Comparison of ENCODE assay signal across 14 cellular contexts in genomic region chr3:13137808-13138565, GRCh38.
"Had no signal": no experiment of that assay in that cellular context is flagged by ENCODE, and none has a peak within 500 bp of the region (broad histone marks: within the 10 kb centered on the region; RNA-seq: fewer than 3 reads in every experiment).

No MANE protein-coding gene starts in this region.

- ATAC-seq: activated T-cell treated with anti-CD3 and anti-CD28 coated beads, Interleukin-2, amount 50 U/mL, for 72 hours; heart left ventricle had no signal

- H3K4me1 ChIP-seq: breast epithelium, heart left ventricle, prostate gland, testis, vagina had no signal

- H3K36me3 ChIP-seq: breast epithelium, heart left ventricle, neutrophil, prostate gland, vagina had no signal

- H3K4me3 ChIP-seq: breast epithelium, heart left ventricle, prostate gland, testis, vagina had no signal

- FAIRE-seq: endothelial cell of umbilical vein had no signal

- H3K27me3 ChIP-seq: breast epithelium, heart left ventricle, testis, vagina had no signal

- DNase-seq: activated CD4-positive, CD25-positive, alpha-beta regulatory T cell; activated gamma-delta T cell treated with Interleukin-2 at 50 U/mL for 16 hours; activated T-cell treated with anti-CD3 and anti-CD28 coated beads, Interleukin-2, amount 50 U/mL, for 72 hours; foreskin melanocyte; naive B cell; stimulated activated CD4-positive, alpha-beta T cell treated with anti-CD3 and anti-CD28 coated beads, Interleukin-4, amount 100 ng/mL, for 1 hour; stimulated activated CD8-positive, alpha-beta memory T cell treated with anti-CD3 and anti-CD28 coated beads, Interleukin-4, amount 100 ng/mL, for 48 hours; testis had no signal

- H3K9me3 ChIP-seq: breast epithelium, heart left ventricle, neutrophil, prostate gland, testis, vagina had no signal

- H3K27ac ChIP-seq: breast epithelium, heart left ventricle, prostate gland, testis, vagina had no signal
